31 cellular contexts compared by ENCODE assay signal in the genomic region with DNA sequence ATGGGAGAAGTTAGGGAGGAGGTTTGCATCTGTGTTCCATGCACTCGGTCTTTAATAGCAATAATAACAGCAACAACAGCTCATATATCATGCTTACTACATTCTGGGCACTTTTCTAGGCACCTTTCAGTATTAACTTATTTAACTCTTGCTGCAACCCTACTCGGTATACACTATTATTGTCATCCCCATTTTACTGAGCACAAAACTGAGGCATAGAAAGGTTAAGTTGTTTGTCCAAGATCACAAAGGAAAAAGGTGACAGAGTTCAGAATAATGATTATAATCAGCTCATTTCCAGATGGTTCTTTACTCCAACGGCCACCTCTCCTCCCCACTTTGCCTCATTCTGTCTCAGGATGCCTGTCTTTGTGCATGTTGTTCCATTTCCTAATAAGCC.
A peak's percentile ranks its signal among the peaks of the same experiment; 100 is the strongest.
DNase-seq lines count a peak whose midpoint lies in the region; ATAC-seq, FAIRE-seq and TF ChIP-seq lines count a peak whose summit lies in the region.
"Had no signal": no experiment of that assay in that cellular context is flagged by ENCODE, and none has a peak within 500 bp of the region (broad histone marks: within the 10 kb centered on the region; RNA-seq: fewer than 3 reads in every experiment).

No MANE protein-coding gene starts in this region.

- intact Hi-C loops in HepG2 (cut with micrococcal nuclease; ENCODE audit: unreplicated experiment) = no loop called here
- intact Hi-C loops in right lobe of liver (cut with DNase I) = no loop called here
- intact Hi-C loops in K562 (cut with micrococcal nuclease) = no loop called here

- H3K9ac ChIP-seq in HepG2 (ENCODE audit: insufficient read depth, low read depth, low read length) (no peak overlapping the region), K562 (ENCODE audit: insufficient read depth in 1 of 2, low read depth in 2 of 2, low read length in 2 of 2) (no peak overlapping the region)
- H3K9ac ChIP-seq: BLaER1; BLaER1 treated with 17β-estradiol and CSF1 and Interleukin-3, amounts not matched to agents 10 nM and 100 nM had no signal

- H3K4me2 ChIP-seq in HepG2 (ENCODE audit: low read depth, low read length) = no peak overlapping the region
- H3K4me2 ChIP-seq in K562 (ENCODE audit: insufficient read depth, low read length) = no peak overlapping the region
- H3K4me2 ChIP-seq: A549; BLaER1; BLaER1 treated with 17β-estradiol and CSF1 and Interleukin-3, amounts not matched to agents 10 nM and 100 nM had no signal

- ATAC-seq in HepG2 (no peak), right lobe of liver (no peak), K562 (no peak), HG02759 (IDR thresholded peaks at IDR 0.05; ENCODE audit: unreplicated experiment) (no peak)
- ATAC-seq: A549; CD8-positive, alpha-beta T cell had no signal

- H2AFZ ChIP-seq in HepG2 (ENCODE audit: low read length) (no peak overlapping the region), K562 (ENCODE audit: low read depth, low read length) (no peak overlapping the region)

- CTCF ChIA-PET in HepG2 (lab: Yijun Ruan, JAX; ENCODE audit: low intra/inter-chr PET ratio, low total read pairs) = no interaction called here
- CTCF ChIA-PET in K562 (lab: Yijun Ruan, JAX; ENCODE audit: low intra/inter-chr PET ratio) = no interaction called here

- H4K20me1 ChIP-seq in HepG2 (ENCODE audit: insufficient read depth, low read length) = no peaks in the 10 kb centered on the region
- no peaks in the 10 kb centered on the region for H4K20me1 ChIP-seq in K562 (replicated peaks; ENCODE audit: control insufficient read depth, insufficient read depth, low read length)
- H4K20me1 ChIP-seq: BLaER1; BLaER1 treated with 17β-estradiol and CSF1 and Interleukin-3, amounts not matched to agents 10 nM and 100 nM had no signal

- H3K4me1 ChIP-seq in HepG2 (ENCODE audit: insufficient read depth, low read length) = no peaks in the 10 kb centered on the region
- H3K4me1 ChIP-seq in right lobe of liver = no peaks in the 10 kb centered on the region
- no peaks in the 10 kb centered on the region for H3K4me1 ChIP-seq in K562 (replicated peaks in 1 of 2; ENCODE audit: control insufficient read depth in 2 of 2, insufficient read depth in 2 of 2, low read length in 2 of 2)
- H3K4me1 ChIP-seq: A549; BE2C; BLaER1; BLaER1 treated with 17β-estradiol and CSF1 and Interleukin-3, amounts not matched to agents 10 nM and 100 nM; Caco-2 had no signal

- WGBS in HepG2 (ENCODE audit: low lambda C conversion rate) = 80% methylated on average over 3 of the region's 3 CpGs
- WGBS in right lobe of liver (ENCODE audit: insufficient coverage, low coverage, low lambda C conversion rate, missing lambda C conversion rate) = 86% methylated on average over 3 of the region's 3 CpGs
- 2% methylated on average over 3 of the region's 3 CpGs for WGBS in K562 (ENCODE audit: insufficient coverage, low coverage, missing lambda C conversion rate)

- no peak for TF ChIP-seq CTCF in HepG2 (CRISPR knock-in tag; IDR thresholded peaks at IDR 0.05)
- no peak for TF ChIP-seq CTCF in right lobe of liver (IDR thresholded peaks at IDR 0.05)
- TF ChIP-seq CTCF in K562 (IDR thresholded peaks at IDR 0.05 in 2 of 3, conservative IDR thresholded peaks at IDR 0.05 in 1 of 3; ENCODE audit: insufficient read depth in 2 of 3, low read depth in 1 of 3, low read length in 3 of 3) = no peak

- POLR2A ChIA-PET in HepG2 (lab: Yijun Ruan, JAX) = no interaction called here
- POLR2A ChIA-PET in K562 (lab: Yijun Ruan, JAX) = no interaction called here

- H3K36me3 ChIP-seq in HepG2 (replicated peaks in 1 of 2; ENCODE audit: control insufficient read depth in 1 of 2, insufficient read depth in 2 of 2, low read length in 2 of 2) (no peaks in the 10 kb centered on the region; a peak in 1 of 5 replicates), right lobe of liver (no peaks in the 10 kb centered on the region), K562 (ENCODE audit: control insufficient read depth, insufficient read depth, low read length) (no peaks in the 10 kb centered on the region)
- H3K36me3 ChIP-seq: BE2C, BLaER1 had no signal

- BruUV-seq in HepG2 (replicated peaks; lab: Mats Ljungman, UMichigan) = no TSS peak
- BruUV-seq in K562 (replicated peaks; lab: Mats Ljungman, UMichigan) = no TSS peak

- FAIRE-seq in HepG2 (lab: Jason Lieb, UNC) = no peak
- FAIRE-seq in K562 (lab: Jason Lieb, UNC) = no peak
- FAIRE-seq: A204.1, A549, D721Med had no signal

- in situ Hi-C loops in HepG2 (cut with HindIII; ENCODE audit: extremely low pct_ligation_motif_present, low pct_unique_long_range_greater_than_20kb) (no loop called here), K562 (cut with MboI) (no loop called here)

- TF ChIP-seq EP300 in HepG2 (IDR thresholded peaks at IDR 0.05; ENCODE audit: low read depth in 2 of 2, low read length in 2 of 2) = no peak
- TF ChIP-seq EP300 in HepG2 (CRISPR knock-in tag; IDR thresholded peaks at IDR 0.05; ENCODE audit: borderline replicate concordance) = no peak
- TF ChIP-seq EP300 in K562 (IDR thresholded peaks at IDR 0.05; ENCODE audit: low read length) = no peak

- H3K79me2 ChIP-seq in HepG2 (ENCODE audit: insufficient read depth, low read length) (no peaks in the 10 kb centered on the region), K562 (ENCODE audit: control insufficient read depth, insufficient read depth, low read length) (no peaks in the 10 kb centered on the region)

- H3K27ac ChIP-seq in HepG2 (ENCODE audit: extremely low read length, insufficient read depth, low read length) (no peak overlapping the region), right lobe of liver (no peak overlapping the region), K562 (ENCODE audit: extremely low read depth, low read depth, low read length) (no peak overlapping the region)
- H3K27ac ChIP-seq: 22Rv1; A549; BLaER1; BLaER1 treated with 17β-estradiol and CSF1 and Interleukin-3, amounts not matched to agents 10 nM and 100 nM; C4-2B had no signal

- DNase-seq in HepG2 (ENCODE audit: low spot score) (no peak), right lobe of liver (no peak), K562 (ENCODE audit: extremely low read depth in 1 of 4, low spot score in 3 of 4) (no peak)
- DNase-seq: 8988T; ACHN; AML-193; BE2C; C1 segment of cervical spinal cord; Caco-2; Calu3; CD4-positive, alpha-beta memory T cell; CD4-positive, alpha-beta T cell; CD4-positive, CD25-positive, alpha-beta regulatory T cell; CD8-positive, alpha-beta memory T cell; CD8-positive, alpha-beta T cell; COR-L47; DMS 273 treated with DMSO at 0.1 percent for 48 hours; DMS153; DMS53; DMS79; DMS79 treated with DMSO at 0.1 percent for 48 hours; DND-41; EL had no signal

- no peak for TF ChIP-seq RAD21 in HepG2 (CRISPR knock-in tag; IDR thresholded peaks at IDR 0.05)
- no peak for TF ChIP-seq RAD21 in K562 (CRISPR knock-in tag; conservative IDR thresholded peaks at IDR 0.05 in 1 of 2, IDR thresholded peaks at IDR 0.05 in 1 of 2)

- H3K9me1 ChIP-seq in K562 (ENCODE audit: control insufficient read depth, insufficient read depth, low read length) = no peaks in the 10 kb centered on the region

- H3K9me3 ChIP-seq in HepG2 (ENCODE audit: low read length) = no peaks in the 10 kb centered on the region
- H3K9me3 ChIP-seq in right lobe of liver = no peaks in the 10 kb centered on the region
- no peaks in the 10 kb centered on the region for H3K9me3 ChIP-seq in K562 (replicated peaks; ENCODE audit: control insufficient read depth, insufficient read depth, low read depth, low read length)
- H3K9me3 ChIP-seq: A549, BE2C, BLaER1, Caco-2 had no signal

- H3K27me3 ChIP-seq in HepG2 (ENCODE audit: control insufficient read depth in 1 of 2, insufficient read depth in 2 of 2, low read length in 2 of 2) (no peaks in the 10 kb centered on the region), right lobe of liver (no peaks in the 10 kb centered on the region), K562 (ENCODE audit: control insufficient read depth in 2 of 2, insufficient read depth in 2 of 2, low read length in 2 of 2) (peaks cover 6 to 14% of the 10 kb centered on the region in 2 experiments; a peak in 4 of 5 replicates)
- H3K27me3 ChIP-seq: BE2C; BLaER1; BLaER1 treated with 17β-estradiol and CSF1 and Interleukin-3, amounts not matched to agents 10 nM and 100 nM had no signal

- TF ChIP-seq POLR2A in HepG2 (IDR thresholded peaks at IDR 0.05; ENCODE audit: insufficient read depth in 1 of 2, low read depth in 2 of 2, low read length in 2 of 2) = no peak
- TF ChIP-seq POLR2A in right lobe of liver (IDR thresholded peaks at IDR 0.05) = no peak
- no peak for TF ChIP-seq POLR2A in K562 (conservative IDR thresholded peaks at IDR 0.05)

- H3K4me3 ChIP-seq in HepG2 (replicated peaks in 1 of 3; ENCODE audit: insufficient read depth in 1 of 3, low read depth in 2 of 3, low read length in 3 of 3) = no peak overlapping the region
- H3K4me3 ChIP-seq in right lobe of liver = no peak overlapping the region
- H3K4me3 ChIP-seq in K562 = no peak overlapping the region
- H3K4me3 ChIP-seq: A549; BLaER1; BLaER1 treated with 17β-estradiol and CSF1 and Interleukin-3, amounts not matched to agents 10 nM and 100 nM had no signal

TF ChIP-seq in HepG2, 621 proteins besides CTCF, POLR2A, EP300 and RAD21:
- TF ChIP-seq NFKB2 (CRISPR knock-in tag; IDR thresholded peaks at IDR 0.05; ENCODE audit: borderline replicate concordance) (no peak), ZNF629 (CRISPR knock-in tag; conservative IDR thresholded peaks at IDR 0.05) (peak; percentile 58; the same call in 1 of the 2 replicates), ZNF546 (CRISPR knock-in tag; conservative IDR thresholded peaks at IDR 0.05) (no peak), CCDC6 (CRISPR knock-in tag; IDR thresholded peaks at IDR 0.05) (no peak), ZNF589 (CRISPR knock-in tag; conservative IDR thresholded peaks at IDR 0.05) (no peak), NCOA5 (CRISPR knock-in tag; IDR thresholded peaks at IDR 0.05) (no peak)

TF ChIP-seq in K562, 482 proteins besides CTCF, POLR2A, EP300 and RAD21 (continues in another document):
- TF ChIP-seq RNF2 (IDR thresholded peaks at IDR 0.05) = no peak
- no peak for TF ChIP-seq GABPB2 (CRISPR knock-in tag; conservative IDR thresholded peaks at IDR 0.05)
- no peak for TF ChIP-seq CREB5 (CRISPR knock-in tag; IDR thresholded peaks at IDR 0.05)
- no peak for TF ChIP-seq ZNF175 (CRISPR knock-in tag; IDR thresholded peaks at IDR 0.05; ENCODE audit: low read depth)
- TF ChIP-seq ZNF707 (CRISPR knock-in tag; conservative IDR thresholded peaks at IDR 0.05) = no peak
- TF ChIP-seq RBM34 (IDR thresholded peaks at IDR 0.05; ENCODE audit: borderline replicate concordance, insufficient read depth, low read length) = no peak
- no peak for TF ChIP-seq KLF10 (CRISPR knock-in tag; IDR thresholded peaks at IDR 0.05)
- TF ChIP-seq HNRNPH1 (optimal IDR thresholded peaks at IDR 0.05; ENCODE audit: low read depth, low read length) = no peak

Comparison
In these comparisons a context has a peak if more than half of its experiments do, and no peak if none do; other contexts are left out.
1. Of the 241 proteins assayed by ChIP-seq in both HepG2 and K562: peak only in HepG2: none; only in K562: ESRRA; in both: none; in neither: 240.